ENCODE assay signal across 1 cellular context in the genomic region with DNA sequence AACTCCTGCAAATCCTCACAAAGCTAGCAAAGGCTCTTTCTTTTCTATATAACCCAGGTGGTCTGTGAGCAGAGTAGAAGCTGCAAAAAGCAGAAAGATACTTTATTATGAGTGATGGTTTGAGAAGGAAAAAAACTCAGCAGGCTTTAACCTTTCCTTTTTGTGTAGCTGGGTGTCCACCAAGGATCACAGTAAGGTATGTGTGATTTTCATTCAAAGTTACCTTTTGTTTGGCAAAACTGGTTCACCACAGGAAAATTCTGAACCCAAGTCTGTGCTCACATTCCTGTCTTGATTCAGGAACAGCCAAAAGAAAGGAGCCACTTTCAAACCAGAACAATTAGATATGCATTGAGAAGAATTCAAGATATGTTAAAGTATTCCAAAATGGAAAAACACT.
TF ChIP-seq lines count a peak whose summit lies in the region.

No MANE protein-coding gene starts in this region.

TF ChIP-seq in H1, 55 proteins besides CTCF, POLR2A, EP300 and RAD21 (continued from another document):
- TF ChIP-seq, protein P1, sequence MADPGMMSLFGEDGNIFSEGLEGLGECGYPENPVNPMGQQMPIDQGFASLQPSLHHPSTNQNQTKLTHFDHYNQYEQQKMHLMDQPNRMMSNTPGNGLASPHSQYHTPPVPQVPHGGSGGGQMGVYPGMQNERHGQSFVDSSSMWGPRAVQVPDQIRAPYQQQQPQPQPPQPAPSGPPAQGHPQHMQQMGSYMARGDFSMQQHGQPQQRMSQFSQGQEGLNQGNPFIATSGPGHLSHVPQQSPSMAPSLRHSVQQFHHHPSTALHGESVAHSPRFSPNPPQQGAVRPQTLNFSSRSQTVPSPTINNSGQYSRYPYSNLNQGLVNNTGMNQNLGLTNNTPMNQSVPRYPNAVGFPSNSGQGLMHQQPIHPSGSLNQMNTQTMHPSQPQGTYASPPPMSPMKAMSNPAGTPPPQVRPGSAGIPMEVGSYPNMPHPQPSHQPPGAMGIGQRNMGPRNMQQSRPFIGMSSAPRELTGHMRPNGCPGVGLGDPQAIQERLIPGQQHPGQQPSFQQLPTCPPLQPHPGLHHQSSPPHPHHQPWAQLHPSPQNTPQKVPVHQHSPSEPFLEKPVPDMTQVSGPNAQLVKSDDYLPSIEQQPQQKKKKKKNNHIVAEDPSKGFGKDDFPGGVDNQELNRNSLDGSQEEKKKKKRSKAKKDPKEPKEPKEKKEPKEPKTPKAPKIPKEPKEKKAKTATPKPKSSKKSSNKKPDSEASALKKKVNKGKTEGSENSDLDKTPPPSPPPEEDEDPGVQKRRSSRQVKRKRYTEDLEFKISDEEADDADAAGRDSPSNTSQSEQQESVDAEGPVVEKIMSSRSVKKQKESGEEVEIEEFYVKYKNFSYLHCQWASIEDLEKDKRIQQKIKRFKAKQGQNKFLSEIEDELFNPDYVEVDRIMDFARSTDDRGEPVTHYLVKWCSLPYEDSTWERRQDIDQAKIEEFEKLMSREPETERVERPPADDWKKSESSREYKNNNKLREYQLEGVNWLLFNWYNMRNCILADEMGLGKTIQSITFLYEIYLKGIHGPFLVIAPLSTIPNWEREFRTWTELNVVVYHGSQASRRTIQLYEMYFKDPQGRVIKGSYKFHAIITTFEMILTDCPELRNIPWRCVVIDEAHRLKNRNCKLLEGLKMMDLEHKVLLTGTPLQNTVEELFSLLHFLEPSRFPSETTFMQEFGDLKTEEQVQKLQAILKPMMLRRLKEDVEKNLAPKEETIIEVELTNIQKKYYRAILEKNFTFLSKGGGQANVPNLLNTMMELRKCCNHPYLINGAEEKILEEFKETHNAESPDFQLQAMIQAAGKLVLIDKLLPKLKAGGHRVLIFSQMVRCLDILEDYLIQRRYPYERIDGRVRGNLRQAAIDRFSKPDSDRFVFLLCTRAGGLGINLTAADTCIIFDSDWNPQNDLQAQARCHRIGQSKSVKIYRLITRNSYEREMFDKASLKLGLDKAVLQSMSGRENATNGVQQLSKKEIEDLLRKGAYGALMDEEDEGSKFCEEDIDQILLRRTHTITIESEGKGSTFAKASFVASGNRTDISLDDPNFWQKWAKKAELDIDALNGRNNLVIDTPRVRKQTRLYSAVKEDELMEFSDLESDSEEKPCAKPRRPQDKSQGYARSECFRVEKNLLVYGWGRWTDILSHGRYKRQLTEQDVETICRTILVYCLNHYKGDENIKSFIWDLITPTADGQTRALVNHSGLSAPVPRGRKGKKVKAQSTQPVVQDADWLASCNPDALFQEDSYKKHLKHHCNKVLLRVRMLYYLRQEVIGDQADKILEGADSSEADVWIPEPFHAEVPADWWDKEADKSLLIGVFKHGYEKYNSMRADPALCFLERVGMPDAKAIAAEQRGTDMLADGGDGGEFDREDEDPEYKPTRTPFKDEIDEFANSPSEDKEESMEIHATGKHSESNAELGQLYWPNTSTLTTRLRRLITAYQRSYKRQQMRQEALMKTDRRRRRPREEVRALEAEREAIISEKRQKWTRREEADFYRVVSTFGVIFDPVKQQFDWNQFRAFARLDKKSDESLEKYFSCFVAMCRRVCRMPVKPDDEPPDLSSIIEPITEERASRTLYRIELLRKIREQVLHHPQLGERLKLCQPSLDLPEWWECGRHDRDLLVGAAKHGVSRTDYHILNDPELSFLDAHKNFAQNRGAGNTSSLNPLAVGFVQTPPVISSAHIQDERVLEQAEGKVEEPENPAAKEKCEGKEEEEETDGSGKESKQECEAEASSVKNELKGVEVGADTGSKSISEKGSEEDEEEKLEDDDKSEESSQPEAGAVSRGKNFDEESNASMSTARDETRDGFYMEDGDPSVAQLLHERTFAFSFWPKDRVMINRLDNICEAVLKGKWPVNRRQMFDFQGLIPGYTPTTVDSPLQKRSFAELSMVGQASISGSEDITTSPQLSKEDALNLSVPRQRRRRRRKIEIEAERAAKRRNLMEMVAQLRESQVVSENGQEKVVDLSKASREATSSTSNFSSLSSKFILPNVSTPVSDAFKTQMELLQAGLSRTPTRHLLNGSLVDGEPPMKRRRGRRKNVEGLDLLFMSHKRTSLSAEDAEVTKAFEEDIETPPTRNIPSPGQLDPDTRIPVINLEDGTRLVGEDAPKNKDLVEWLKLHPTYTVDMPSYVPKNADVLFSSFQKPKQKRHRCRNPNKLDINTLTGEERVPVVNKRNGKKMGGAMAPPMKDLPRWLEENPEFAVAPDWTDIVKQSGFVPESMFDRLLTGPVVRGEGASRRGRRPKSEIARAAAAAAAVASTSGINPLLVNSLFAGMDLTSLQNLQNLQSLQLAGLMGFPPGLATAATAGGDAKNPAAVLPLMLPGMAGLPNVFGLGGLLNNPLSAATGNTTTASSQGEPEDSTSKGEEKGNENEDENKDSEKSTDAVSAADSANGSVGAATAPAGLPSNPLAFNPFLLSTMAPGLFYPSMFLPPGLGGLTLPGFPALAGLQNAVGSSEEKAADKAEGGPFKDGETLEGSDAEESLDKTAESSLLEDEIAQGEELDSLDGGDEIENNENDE (IDR thresholded peaks at IDR 0.05; ENCODE audit: insufficient replicate concordance, low read length): peak; percentile 73
- TF ChIP-seq RXRA (IDR thresholded peaks at IDR 0.05; ENCODE audit: insufficient read depth, low read depth, low read length): no peak
- peak; percentile 88 for TF ChIP-seq TEAD4 (IDR thresholded peaks at IDR 0.05; ENCODE audit: low read depth, low read length)
- peak; percentile 48 for TF ChIP-seq TAF7 (optimal IDR thresholded peaks at IDR 0.05; ENCODE audit: borderline replicate concordance, low read depth, low read length)
- TF ChIP-seq, protein P2, sequence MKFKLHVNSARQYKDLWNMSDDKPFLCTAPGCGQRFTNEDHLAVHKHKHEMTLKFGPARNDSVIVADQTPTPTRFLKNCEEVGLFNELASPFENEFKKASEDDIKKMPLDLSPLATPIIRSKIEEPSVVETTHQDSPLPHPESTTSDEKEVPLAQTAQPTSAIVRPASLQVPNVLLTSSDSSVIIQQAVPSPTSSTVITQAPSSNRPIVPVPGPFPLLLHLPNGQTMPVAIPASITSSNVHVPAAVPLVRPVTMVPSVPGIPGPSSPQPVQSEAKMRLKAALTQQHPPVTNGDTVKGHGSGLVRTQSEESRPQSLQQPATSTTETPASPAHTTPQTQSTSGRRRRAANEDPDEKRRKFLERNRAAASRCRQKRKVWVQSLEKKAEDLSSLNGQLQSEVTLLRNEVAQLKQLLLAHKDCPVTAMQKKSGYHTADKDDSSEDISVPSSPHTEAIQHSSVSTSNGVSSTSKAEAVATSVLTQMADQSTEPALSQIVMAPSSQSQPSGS (IDR thresholded peaks at IDR 0.05; ENCODE audit: low read length): peak; percentile 54; the same call in 1 of the 2 replicates
- TF ChIP-seq SP1 (IDR thresholded peaks at IDR 0.05; ENCODE audit: low read depth, low read length): 0 out of 2 replicates have a peak, but pooled peaks have one; percentile 25
- peak; percentile 54 for TF ChIP-seq NANOG (IDR thresholded peaks at IDR 0.05; ENCODE audit: insufficient read depth, low read depth, low read length, poor library complexity, severe bottlenecking)
- no peak for TF ChIP-seq JUND (IDR thresholded peaks at IDR 0.05; ENCODE audit: low read length)
TF ChIP-seq in H1: peak in this region for 7.
